In genomic region chr1:202016022-202016624, GRCh38 we compare ENCODE assay signal across 16 cellular contexts. TPM values are rescaled to one million over a fixed set of nuclear protein-coding genes. Genes with fewer than 3 reads are reported as not detected.
DNase-seq lines count a peak whose midpoint lies in the region; TF ChIP-seq lines count a peak whose summit lies in the region.
"Had no signal": no experiment of that assay in that cellular context is flagged by ENCODE, and none has a peak within 500 bp of the region (broad histone marks: within the 10 kb centered on the region; RNA-seq: fewer than 3 reads in every experiment).

No MANE protein-coding gene starts in this region.

- CTCF ChIA-PET in SK-N-SH (lab: Yijun Ruan, JAX), result interaction anchor here (0.6 to 20.4 kb wide), 5 partner anchors 16 to 119 kb away, joined by 3 to 411 read pairs (median 5); partner anchors contain the start of gene GPR37L1

- H4K20me1 ChIP-seq in SK-N-SH (ENCODE audit: insufficient read depth), result no peaks in the 10 kb centered on the region

- H3K4me2 ChIP-seq in SK-N-SH, result no peak overlapping the region

- no peaks in the 10 kb centered on the region for H3K9me2 ChIP-seq in SK-N-SH

- no peaks in the 10 kb centered on the region for H3K27me3 Mint-ChIP-seq in progenitor cell of endocrine pancreas

- no peak overlapping the region for H3K4me3 Mint-ChIP-seq in progenitor cell of endocrine pancreas (ENCODE audit: low read depth)

- H2AFZ ChIP-seq in SK-N-SH (ENCODE audit: low read depth), result no peak overlapping the region

- POLR2A ChIA-PET in SK-N-SH (lab: Yijun Ruan, JAX), result interaction anchor here (0.6 kb wide), 1 partner anchor 1024 kb away, joined by 3 read pairs; no protein-coding TSS in a partner anchor

- in situ Hi-C loops in GM13976 (cut with MboI; ENCODE audit: low sequenced_read_pairs, unreplicated experiment), result no loop called here

- H3K4me1 Mint-ChIP-seq in progenitor cell of endocrine pancreas (ENCODE audit: low read depth), result peaks cover 44% of the 10 kb centered on the region

- H3K27me3 ChIP-seq in SK-N-SH (ENCODE audit: insufficient read depth), result no peaks in the 10 kb centered on the region
- H3K27me3 ChIP-seq: suprapubic skin had no signal

- TF ChIP-seq RAD21 in SK-N-SH (IDR thresholded peaks at IDR 0.05; ENCODE audit: low read length), result no peak

- intact Hi-C loops in head of caudate nucleus (cut with DNase I), result no loop called here

- no peaks in the 10 kb centered on the region for H3K9me3 ChIP-seq in SK-N-SH
- H3K9me3 ChIP-seq: suprapubic skin had no signal

- no peaks in the 10 kb centered on the region; a peak in 1 of 4 replicates for H3K4me1 ChIP-seq in SK-N-SH (ENCODE audit: control insufficient read depth in 1 of 2, insufficient read depth in 2 of 2, low read depth in 1 of 2, low read length in 1 of 2)

- H3K36me3 ChIP-seq in SK-N-SH (replicated peaks in 1 of 2; ENCODE audit: control insufficient read depth in 1 of 2, insufficient read depth in 2 of 2, low read length in 1 of 2), result no peaks in the 10 kb centered on the region

- no peaks in the 10 kb centered on the region for H3K79me2 ChIP-seq in SK-N-SH (ENCODE audit: insufficient read depth)

- no peak for TF ChIP-seq EP300 in SK-N-SH (IDR thresholded peaks at IDR 0.05; ENCODE audit: borderline replicate concordance in 1 of 2, low read depth in 1 of 2, low read length in 1 of 2)

- TF ChIP-seq CTCF in SK-N-SH (IDR thresholded peaks at IDR 0.05) (no peak), progenitor cell of endocrine pancreas (IDR thresholded peaks at IDR 0.05; ENCODE audit: unreplicated experiment) (no peak), GM13976 (IDR thresholded peaks at IDR 0.05; ENCODE audit: borderline replicate concordance, control extremely low read depth, extremely low read depth, insufficient read depth, missing control alignments) (no peak)

- no peak overlapping the region for H3K9ac ChIP-seq in SK-N-SH

- peak overlapping the region; percentile 89 for H3K27ac Mint-ChIP-seq in progenitor cell of endocrine pancreas

- no peak overlapping the region for H3K27ac ChIP-seq in SK-N-SH (ENCODE audit: low read depth in 2 of 2, low read length in 1 of 2)
- H3K27ac ChIP-seq: SK-N-MC, suprapubic skin had no signal

- no peak overlapping the region for H3K4me3 ChIP-seq in SK-N-SH (ENCODE audit: low read depth in 2 of 2, low read length in 1 of 2)
- H3K4me3 ChIP-seq: SK-N-MC, suprapubic skin had no signal

- H3K36me3 Mint-ChIP-seq in progenitor cell of endocrine pancreas (ENCODE audit: insufficient read depth), result peaks cover 27% of the 10 kb centered on the region

- H3K9me3 Mint-ChIP-seq in progenitor cell of endocrine pancreas (ENCODE audit: low read depth), result no peaks in the 10 kb centered on the region

- 77% methylated on average over 6 of the region's 6 CpGs for WGBS in SK-N-SH (ENCODE audit: low lambda C conversion rate)

- no peaks in the 10 kb centered on the region for H3F3A ChIP-seq in SK-N-SH (replicated peaks; ENCODE audit: insufficient read depth)

- DNase-seq in D341Med (ENCODE audit: low spot score), result peak; percentile 8
- DNase-seq in SK-N-SH, result no peak
- DNase-seq in fibroblast of peridontal ligament (ENCODE audit: extremely low read depth), result peak; percentile 91
- DNase-seq in progenitor cell of endocrine pancreas (ENCODE audit: low spot score, unreplicated experiment), result no peak
- no peak for DNase-seq in effector CD8-positive, alpha-beta T cell (lab: John Stamatoyannopoulos, UW)
- no peak for DNase-seq in GM13976 (ENCODE audit: low spot score)
- DNase-seq in head of caudate nucleus, result no peak
- DNase-seq in NCI-H1417 treated with DMSO at 0.1 percent for 48 hours (lab: John Stamatoyannopoulos, UW), result no peak
- DNase-seq: activated gamma-delta T cell; GF-D8; MV-4-11; NCI-H2227 treated with DMSO at 0.1 percent for 48 hours; stimulated activated CD4-positive, alpha-beta T cell treated with anti-CD3 and anti-CD28 coated beads, Interleukin-12 subunit alpha, Interleukin-12 subunit beta, amount 100 ng/mL, for 4 hours had no signal

TF ChIP-seq in SK-N-SH, 30 proteins besides CTCF, POLR2A, EP300 and RAD21:
- no peak for TF ChIP-seq EZH2phosphoT487 (IDR thresholded peaks at IDR 0.05; ENCODE audit: borderline replicate concordance, low read depth)
- no peak for TF ChIP-seq FOXM1 (IDR thresholded peaks at IDR 0.05; ENCODE audit: low read depth)
- TF ChIP-seq SMC3 (IDR thresholded peaks at IDR 0.05; ENCODE audit: low read depth, low read length), result no peak
- peak; percentile 49 for TF ChIP-seq TCF12 (IDR thresholded peaks at IDR 0.05)
- TF ChIP-seq, protein P1, sequence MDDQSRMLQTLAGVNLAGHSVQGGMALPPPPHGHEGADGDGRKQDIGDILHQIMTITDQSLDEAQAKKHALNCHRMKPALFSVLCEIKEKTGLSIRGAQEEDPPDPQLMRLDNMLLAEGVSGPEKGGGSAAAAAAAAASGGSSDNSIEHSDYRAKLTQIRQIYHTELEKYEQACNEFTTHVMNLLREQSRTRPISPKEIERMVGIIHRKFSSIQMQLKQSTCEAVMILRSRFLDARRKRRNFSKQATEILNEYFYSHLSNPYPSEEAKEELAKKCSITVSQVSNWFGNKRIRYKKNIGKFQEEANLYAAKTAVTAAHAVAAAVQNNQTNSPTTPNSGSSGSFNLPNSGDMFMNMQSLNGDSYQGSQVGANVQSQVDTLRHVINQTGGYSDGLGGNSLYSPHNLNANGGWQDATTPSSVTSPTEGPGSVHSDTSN (IDR thresholded peaks at IDR 0.05), result 0 out of 2 replicates have a peak, but pooled peaks have one; percentile 22

RNA-seq across cellular contexts. Expression of gene ELF3, which starts 5.7 kb away (rescaled TPM):
- 0.10 and 0.11 TPM in 2 replicates for polyA plus RNA-seq in SK-N-SH (2012; rRNA removed)
- polyA plus RNA-seq in SK-N-SH (2012; cell fraction: cytosol; rRNA removed), result 0.04 and 0.05 TPM in 2 replicates
- polyA plus RNA-seq in SK-N-SH (2012; cell fraction: nucleus; rRNA removed), result 1.3 and 1.5 TPM in 2 replicates
- 71.9 and 74.3 TPM in 2 replicates for total RNA-seq in progenitor cell of endocrine pancreas
- total RNA-seq: HT1080 had no signal

RNA-seq across cellular contexts. Expression of gene RNPEP, which starts 33.7 kb away (rescaled TPM):
- polyA plus RNA-seq in SK-N-SH (2012; rRNA removed), result 36.7 and 46.7 TPM in 2 replicates
- 45.5 and 49.7 TPM in 2 replicates for polyA plus RNA-seq in SK-N-SH (2012; cell fraction: cytosol; rRNA removed)
- 84.1 and 88.4 TPM in 2 replicates for polyA plus RNA-seq in SK-N-SH (2012; cell fraction: nucleus; rRNA removed)
- total RNA-seq in progenitor cell of endocrine pancreas, result 54.7 and 59.5 TPM in 2 replicates

Comparison
In these comparisons a context has a peak if more than half of its experiments do, and no peak if none do; other contexts are left out.
1. DNase-seq: peak in D341Med (single experiment) and fibroblast of peridontal ligament (single experiment); none in SK-N-SH (single experiment), progenitor cell of endocrine pancreas (single experiment), effector CD8-positive, alpha-beta T cell (single experiment), GM13976 (single experiment), head of caudate nucleus (0 of 42) and NCI-H1417 treated with DMSO at 0.1 percent for 48 hours (single experiment).